In the genomic region with DNA sequence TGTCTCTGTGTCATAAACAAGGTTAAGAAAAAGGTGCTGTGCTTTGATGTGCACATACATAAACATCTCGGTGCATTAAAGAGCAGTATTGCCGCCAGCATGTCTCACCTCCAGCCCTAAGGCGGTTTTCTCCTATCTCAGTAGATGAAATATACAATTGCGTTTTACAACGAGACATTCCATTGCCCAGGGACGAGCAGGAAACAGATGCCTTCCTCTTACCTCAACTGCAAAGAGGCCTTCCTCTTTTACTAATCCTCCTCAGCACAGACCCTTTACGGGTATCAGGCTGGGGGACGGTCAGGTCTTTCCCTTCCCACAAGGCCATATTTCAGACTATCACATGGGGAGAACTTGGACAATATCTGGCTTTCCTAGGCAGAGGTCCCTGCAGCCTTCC, we compare ENCODE assay signal across 1 cellular context. TPM values are rescaled to one million over a fixed set of nuclear protein-coding genes. Genes with fewer than 3 reads are reported as not detected.
"Had no signal": no experiment of that assay in that cellular context is flagged by ENCODE, and none has a peak within 500 bp of the region (broad histone marks: within the 10 kb centered on the region; RNA-seq: fewer than 3 reads in every experiment).

No MANE protein-coding gene starts in this region.

RNA-seq across cellular contexts. Expression of a gene that starts 41.3 kb away (rescaled TPM):
- total RNA-seq: chondrocyte had no signal
